In genomic region chr3:119470851-119471250, GRCh38 we compare ENCODE assay signal across 17 cellular contexts. TPM values are rescaled to one million over a fixed set of nuclear protein-coding genes. Genes with fewer than 3 reads are reported as not detected.
DNase-seq lines count a peak whose midpoint lies in the region; ATAC-seq and TF ChIP-seq lines count a peak whose summit lies in the region.
"Had no signal": no experiment of that assay in that cellular context is flagged by ENCODE, and none has a peak within 500 bp of the region (broad histone marks: within the 10 kb centered on the region; RNA-seq: fewer than 3 reads in every experiment).

No MANE protein-coding gene starts in this region.

- H3K4me3 Mint-ChIP-seq in CD4-positive, CD25-positive, alpha-beta regulatory T cell, result peak overlapping the region; percentile 43 to 96 (median 76)
- peak overlapping the region; percentile 95 for H3K4me3 Mint-ChIP-seq in activated naive CD8-positive, alpha-beta T cell
- H3K4me3 Mint-ChIP-seq in nephron, result peak overlapping the region; percentile 68 to 90 (median 72)

- no peak overlapping the region for H3K27ac ChIP-seq in CD4-positive, CD25-positive, alpha-beta regulatory T cell (ENCODE audit: insufficient read depth, low read length, poor library complexity, severe bottlenecking)
- H3K27ac ChIP-seq: pancreas had no signal

- H3K36me3 ChIP-seq in CD4-positive, CD25-positive, alpha-beta regulatory T cell (ENCODE audit: control insufficient read depth, insufficient read depth, low read length), result peaks cover 38% of the 10 kb centered on the region

- no peaks in the 10 kb centered on the region for H3K27me3 Mint-ChIP-seq in CD4-positive, CD25-positive, alpha-beta regulatory T cell
- no peaks in the 10 kb centered on the region for H3K27me3 Mint-ChIP-seq in activated naive CD8-positive, alpha-beta T cell
- H3K27me3 Mint-ChIP-seq in nephron (ENCODE audit: low read depth), result no peaks in the 10 kb centered on the region

- H3K4me1 Mint-ChIP-seq in CD4-positive, CD25-positive, alpha-beta regulatory T cell, result peaks cover 15 to 33% (median 22%) of the 10 kb centered on the region in 4 donors
- peaks cover 35% of the 10 kb centered on the region for H3K4me1 Mint-ChIP-seq in activated naive CD8-positive, alpha-beta T cell (ENCODE audit: low read depth)
- H3K4me1 Mint-ChIP-seq in nephron, result peaks cover 20% of the 10 kb centered on the region

- H3K4me1 ChIP-seq in CD4-positive, CD25-positive, alpha-beta regulatory T cell (ENCODE audit: control insufficient read depth, insufficient read depth, low read length, poor library complexity, severe bottlenecking), result peaks cover 18% of the 10 kb centered on the region

- H3K27ac Mint-ChIP-seq in CD4-positive, CD25-positive, alpha-beta regulatory T cell, result peak overlapping the region in 2 of 3 donors; percentile 57 to 68
- peak overlapping the region; percentile 62 for H3K27ac Mint-ChIP-seq in activated naive CD8-positive, alpha-beta T cell
- H3K27ac Mint-ChIP-seq in nephron, result peak overlapping the region in 1 of 3 experiments; percentile 6
- H3K27ac Mint-ChIP-seq: H9 had no signal

- TF ChIP-seq CTCF in GM12865 (IDR thresholded peaks at IDR 0.05; ENCODE audit: insufficient read depth, low read depth, low read length, missing control alignments) (no peak), nephron (IDR thresholded peaks at IDR 0.05; ENCODE audit: unreplicated experiment in 3 of 3) (no peak)

- H3K27me3 ChIP-seq in CD4-positive, CD25-positive, alpha-beta regulatory T cell (ENCODE audit: control insufficient read depth, insufficient read depth, low read length), result no peaks in the 10 kb centered on the region
- H3K27me3 ChIP-seq: pancreas had no signal

- peak overlapping the region; percentile 10 for H3K4me3 ChIP-seq in CD4-positive, CD25-positive, alpha-beta regulatory T cell (ENCODE audit: low read depth, low read length)
- H3K4me3 ChIP-seq in GM12865 (ENCODE audit: low read depth, low read length), result peak overlapping the region; percentile 99
- H3K4me3 ChIP-seq: pancreas had no signal

- H3K9me3 ChIP-seq in CD4-positive, CD25-positive, alpha-beta regulatory T cell (ENCODE audit: control insufficient read depth in 2 of 2, low read length in 2 of 2), result no peaks in the 10 kb centered on the region
- H3K9me3 ChIP-seq: pancreas had no signal

- no peak for ATAC-seq in CD4-positive, CD25-positive, alpha-beta regulatory T cell (ENCODE audit: low read depth in 2 of 2)
- no peak for ATAC-seq in HG03135 (IDR thresholded peaks at IDR 0.05; ENCODE audit: unreplicated experiment)
- ATAC-seq: left cardiac atrium, pancreas had no signal

- no peaks in the 10 kb centered on the region for H3K9me3 Mint-ChIP-seq in CD4-positive, CD25-positive, alpha-beta regulatory T cell
- no peaks in the 10 kb centered on the region for H3K9me3 Mint-ChIP-seq in activated naive CD8-positive, alpha-beta T cell (ENCODE audit: low read depth)
- H3K9me3 Mint-ChIP-seq in nephron, result no peaks in the 10 kb centered on the region
- H3K9me3 Mint-ChIP-seq: H9 had no signal

- no peak for DNase-seq in CD4-positive, CD25-positive, alpha-beta regulatory T cell
- DNase-seq in GM12865 (ENCODE audit: low read depth), result no peak
- DNase-seq in germinal center (ENCODE audit: low spot score), result no peak
- no peak for DNase-seq in kidney glomerular epithelial cell (lab: John Stamatoyannopoulos, UW)
- DNase-seq: activated CD4-positive, alpha-beta T cell treated with anti-CD3 and anti-CD28 coated beads, Interleukin-2, amount 50 U/mL, for 1 hour; anterior cingulate cortex; H9; left cardiac atrium; midbrain; NCI-H1436; NCI-H2171; NCI-H82; pancreas; stimulated activated CD4-positive, alpha-beta T cell treated with anti-CD3 and anti-CD28 coated beads, Interleukin-2, amount 100 ng/mL, for 24 hours had no signal

- H3K36me3 Mint-ChIP-seq in CD4-positive, CD25-positive, alpha-beta regulatory T cell, result peaks cover 18% of the 10 kb centered on the region
- peaks cover 9% of the 10 kb centered on the region for H3K36me3 Mint-ChIP-seq in activated naive CD8-positive, alpha-beta T cell
- peaks cover 21% of the 10 kb centered on the region for H3K36me3 Mint-ChIP-seq in nephron (ENCODE audit: low read depth)

RNA-seq across cellular contexts. Expression of gene POGLUT1, which starts 2.1 kb away (rescaled TPM):
- total RNA-seq in CD4-positive, CD25-positive, alpha-beta regulatory T cell, result 31.4 TPM
- 10 to 100 TPM; 31.9 to 43.2 (median 36.5) TPM for polyA plus RNA-seq in CD4-positive, CD25-positive, alpha-beta regulatory T cell

RNA-seq across cellular contexts. Expression of gene TMEM39A, which starts 7.4 kb away (rescaled TPM):
- total RNA-seq in CD4-positive, CD25-positive, alpha-beta regulatory T cell, result 49.7 TPM
- 10 to 100 TPM in 3 of 4 donors, 1 to 10 TPM in 1; 8.5 to 18.0 (median 11.6) TPM for polyA plus RNA-seq in CD4-positive, CD25-positive, alpha-beta regulatory T cell

RNA-seq across cellular contexts. Expression of gene TIMMDC1, which starts 27.5 kb away (rescaled TPM):
- 42.1 TPM for total RNA-seq in CD4-positive, CD25-positive, alpha-beta regulatory T cell
- polyA plus RNA-seq in CD4-positive, CD25-positive, alpha-beta regulatory T cell, result 10 to 100 TPM; 65.1 to 88.8 (median 70.4) TPM
